Comparison of ENCODE assay signal across 8 cellular contexts in the genomic region with DNA sequence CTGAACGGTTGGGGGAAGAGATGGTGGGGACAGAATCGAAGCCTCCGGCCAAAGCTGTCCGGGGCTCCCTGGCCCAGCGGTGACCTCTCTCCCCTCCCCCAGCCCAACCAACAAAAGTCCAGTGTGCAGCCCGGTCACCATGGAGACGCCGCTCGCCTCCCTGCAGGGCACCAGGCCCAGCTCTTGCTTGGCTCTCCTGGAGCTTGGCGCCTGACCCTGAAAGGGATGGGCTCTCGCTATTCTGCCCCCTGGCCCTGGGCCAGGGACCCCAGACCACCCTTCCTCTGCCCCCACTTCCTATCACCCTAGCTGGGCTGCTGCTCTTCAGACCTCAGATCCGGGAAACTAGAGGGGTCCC. TPM values are rescaled to one million over a fixed set of nuclear protein-coding genes. Genes with fewer than 3 reads are reported as not detected.
DNase-seq lines count a peak whose midpoint lies in the region; ATAC-seq and TF ChIP-seq lines count a peak whose summit lies in the region.

No MANE protein-coding gene starts in this region.

- peaks cover 4% of the 10 kb centered on the region for H3K4me1 ChIP-seq in mesendoderm (ENCODE audit: control insufficient read depth, low read depth, low read length)

- H3K56ac ChIP-seq in mesendoderm (ENCODE audit: low read length), result peak overlapping the region; percentile 17

- no peak overlapping the region for H3K4me3 ChIP-seq in mesendoderm (ENCODE audit: low read length)

- peaks cover 48% of the 10 kb centered on the region for H3K4me1 Mint-ChIP-seq in brain

- H3K27ac ChIP-seq in mesendoderm (ENCODE audit: low read depth, low read length), result no peak overlapping the region

- H3K27me3 ChIP-seq in mesendoderm (ENCODE audit: insufficient read depth, low read length, poor library complexity), result peaks cover 7% of the 10 kb centered on the region

- ATAC-seq in HG02840 (IDR thresholded peaks at IDR 0.05; ENCODE audit: low FRiP score, unreplicated experiment), result no peak

- no peak overlapping the region for H4K5ac ChIP-seq in mesendoderm (ENCODE audit: low read length)

- H3K4ac ChIP-seq in mesendoderm (ENCODE audit: low read depth, low read length), result no peak overlapping the region

- H3K23ac ChIP-seq in mesendoderm (ENCODE audit: low read length), result peak overlapping the region; percentile 4

- H3K79me1 ChIP-seq in mesendoderm (ENCODE audit: low read length), result no peaks in the 10 kb centered on the region

- H2BK120ac ChIP-seq in mesendoderm (ENCODE audit: low read depth, low read length), result no peak overlapping the region

- no peaks in the 10 kb centered on the region for H3K27me3 Mint-ChIP-seq in brain

- no peak overlapping the region for H2AK5ac ChIP-seq in mesendoderm (ENCODE audit: low read length)

- peak overlapping the region; percentile 61 to 93 (median 91) for H3K27ac Mint-ChIP-seq in brain

- in situ Hi-C loops in KBM-7 (cut with MboI; ENCODE audit: low pct_unique_long_range_greater_than_20kb, low sequenced_read_pairs), result loop anchor here (10.0 kb wide), 1 partner anchor 69 kb away; a partner anchor contains a TSS

- H3K4me2 ChIP-seq in mesendoderm (ENCODE audit: low read length), result no peak overlapping the region

- no CpG with 5 or more reads among the region's 12 CpGs for WGBS in mesendoderm (ENCODE audit: extremely low coverage, insufficient coverage, low lambda C conversion rate)

- no peak overlapping the region for H2BK15ac ChIP-seq in mesendoderm (replicated peaks; ENCODE audit: low read depth)

- no peaks in the 10 kb centered on the region for H3K36me3 Mint-ChIP-seq in brain

- peak overlapping the region; percentile 77 to 88 (median 83) for H3K4me3 Mint-ChIP-seq in brain

- H3K36me3 ChIP-seq in mesendoderm (ENCODE audit: control insufficient read depth, insufficient read depth, low read length), result no peaks in the 10 kb centered on the region

- H3K18ac ChIP-seq in mesendoderm (ENCODE audit: low read length), result no peak overlapping the region

- TF ChIP-seq CTCF in brain (conservative IDR thresholded peaks at IDR 0.05), result no peak

- H3K9ac ChIP-seq in mesendoderm (ENCODE audit: low read length), result no peak overlapping the region

- H2BK5ac ChIP-seq in mesendoderm (ENCODE audit: low read length), result no peak overlapping the region

- H4K8ac ChIP-seq in mesendoderm (ENCODE audit: low read depth, low read length), result no peak overlapping the region

- peak; percentile 55 for DNase-seq in AG08395 (ENCODE audit: low spot score)
- peak; percentile 43 for DNase-seq in HK-2 (ENCODE audit: unreplicated experiment)
- DNase-seq in mesendoderm, result peak; percentile 32
- no peak for DNase-seq in NCI-H524 treated with DMSO at 0.1 percent for 48 hours (lab: John Stamatoyannopoulos, UW)
- DNase-seq in KBM-7, result no peak
- no peak for DNase-seq in posterior vena cava (ENCODE audit: low spot score)

- intact Hi-C loops in posterior vena cava (cut with DNase I), result no loop called here

- H3K9me3 Mint-ChIP-seq in brain, result no peaks in the 10 kb centered on the region

- no peaks in the 10 kb centered on the region for H3K79me2 ChIP-seq in mesendoderm (ENCODE audit: control insufficient read depth, insufficient read depth, low read length)

RNA-seq across cellular contexts. Expression of a gene that starts 1.3 kb away (rescaled TPM):
- 125 TPM for polyA plus RNA-seq in brain (ENCODE audit: insufficient read depth, low read depth, low replicate concordance)
- 2.4 TPM for polyA plus RNA-seq in mesendoderm (2013, experiment 1 of 2)
- polyA plus RNA-seq in mesendoderm (2013, experiment 2 of 2), result 2.0 TPM
- total RNA-seq in posterior vena cava, result 10 to 100 TPM; 21.6 to 24.9 TPM

RNA-seq across cellular contexts. Expression of a gene that starts 4.7 kb away (rescaled TPM):
- 37.7 TPM for polyA plus RNA-seq in brain (ENCODE audit: insufficient read depth, low read depth, low replicate concordance)
- polyA plus RNA-seq in mesendoderm (2013, experiment 1 of 2), result 12.5 TPM
- 13.3 TPM for polyA plus RNA-seq in mesendoderm (2013, experiment 2 of 2)
- 10 to 100 TPM; 20.0 to 25.5 TPM for total RNA-seq in posterior vena cava

RNA-seq across cellular contexts. Expression of a gene that starts 10.0 kb away (rescaled TPM):
- polyA plus RNA-seq in brain (ENCODE audit: insufficient read depth, low read depth, low replicate concordance), result 0.39 TPM
- polyA plus RNA-seq in mesendoderm (2013, experiment 1 of 2), result 1.2 TPM
- 1.1 TPM for polyA plus RNA-seq in mesendoderm (2013, experiment 2 of 2)
- total RNA-seq in posterior vena cava, result 1 to 10 TPM in 1 of 2 donors, under 1 TPM in 1; 0.52 to 1.0 TPM

RNA-seq across cellular contexts. Expression of a gene that starts 10.6 kb away (rescaled TPM):
- polyA plus RNA-seq in brain (ENCODE audit: insufficient read depth, low read depth, low replicate concordance), result 188 TPM
- polyA plus RNA-seq in mesendoderm (2013, experiment 1 of 2), result 1.1 TPM
- polyA plus RNA-seq in mesendoderm (2013, experiment 2 of 2), result 1.2 TPM
- not detected for total RNA-seq in posterior vena cava

RNA-seq across cellular contexts. Expression of a gene that starts 10.7 kb away (rescaled TPM):
- 8.7 TPM for polyA plus RNA-seq in brain (ENCODE audit: insufficient read depth, low read depth, low replicate concordance)
- polyA plus RNA-seq in mesendoderm (2013, experiment 1 of 2), result 1.8 TPM
- polyA plus RNA-seq in mesendoderm (2013, experiment 2 of 2), result 1.6 TPM
- total RNA-seq in posterior vena cava, result 1 to 10 TPM; 3.6 to 4.1 TPM

Comparison
In these comparisons a context has a peak if more than half of its experiments do, and no peak if none do; other contexts are left out.
1. DNase-seq: peak in AG08395 (single experiment), HK-2 (single experiment) and mesendoderm (single experiment); none in NCI-H524 treated with DMSO at 0.1 percent for 48 hours (single experiment), KBM-7 (single experiment) and posterior vena cava (single experiment).